Comparison of ENCODE assay signal across 10 cellular contexts in genomic region chr2:218274586-218274985, GRCh38. TPM values are rescaled to one million over a fixed set of nuclear protein-coding genes. Genes with fewer than 3 reads are reported as not detected.
DNase-seq lines count a peak whose midpoint lies in the region; ATAC-seq and TF ChIP-seq lines count a peak whose summit lies in the region.
"Had no signal": no experiment of that assay in that cellular context is flagged by ENCODE, and none has a peak within 500 bp of the region (broad histone marks: within the 10 kb centered on the region; RNA-seq: fewer than 3 reads in every experiment).

No MANE protein-coding gene starts in this region.

- TF ChIP-seq POLR2A in esophagus squamous epithelium (IDR thresholded peaks at IDR 0.05): no peak

- H3K36me3 ChIP-seq in RWPE2 (ENCODE audit: low read depth): peaks cover 76% of the 10 kb centered on the region
- H3K36me3 ChIP-seq in esophagus squamous epithelium: peaks cover 59 to 64% (median 60%) of the 10 kb centered on the region in 3 donors
- peaks cover 2 to 61% (median 60%) of the 10 kb centered on the region in 5 donors for H3K36me3 ChIP-seq in subcutaneous abdominal adipose tissue (ENCODE audit: control insufficient read depth in 5 of 5, insufficient read depth in 5 of 5, low read length in 5 of 5)

- H3K4me1 ChIP-seq in RWPE2 (ENCODE audit: insufficient read depth, poor library complexity, severe bottlenecking) (peaks cover 18% of the 10 kb centered on the region), esophagus squamous epithelium (peaks cover 20 to 74% (median 33%) of the 10 kb centered on the region in 3 donors), subcutaneous abdominal adipose tissue (ENCODE audit: control insufficient read depth in 5 of 5, insufficient read depth in 5 of 5, low read length in 5 of 5) (peaks cover 12 to 60% (median 50%) of the 10 kb centered on the region in 5 donors)

- H3K27ac ChIP-seq in RWPE2 (ENCODE audit: poor library complexity, severe bottlenecking): peak overlapping the region; percentile 62
- H3K27ac ChIP-seq in esophagus squamous epithelium: peak overlapping the region; percentile 72 to 92 (median 86)
- H3K27ac ChIP-seq in subcutaneous abdominal adipose tissue (ENCODE audit: low read depth, low read length): peak overlapping the region; percentile 69

- H3K4me3 ChIP-seq in RWPE2 (ENCODE audit: severe bottlenecking) (no peak overlapping the region), esophagus squamous epithelium (no peak overlapping the region), subcutaneous abdominal adipose tissue (ENCODE audit: low read depth in 1 of 5, low read length in 5 of 5) (no peak overlapping the region)
- H3K4me3 ChIP-seq: lung had no signal

- no peak for ATAC-seq in RWPE2 (ENCODE audit: low read depth)

- WGBS in esophagus squamous epithelium, 2 donors: 61 to 67% methylated on average over 3 to 4 of the region's 4 CpGs

- peak overlapping the region in 2 of 5 donors; percentile 22 to 62 for H3K9ac ChIP-seq in subcutaneous abdominal adipose tissue (ENCODE audit: low read length in 5 of 5)

- intact Hi-C loops in esophagus squamous epithelium (cut with DNase I): loop anchor here (5.0 kb wide), 1 partner anchor 123 kb away; the partner anchor contains the start of gene CTDSP1

- H3K9me3 ChIP-seq in RWPE2 (ENCODE audit: severe bottlenecking): no peaks in the 10 kb centered on the region
- no peaks in the 10 kb centered on the region for H3K9me3 ChIP-seq in esophagus squamous epithelium
- H3K9me3 ChIP-seq in subcutaneous abdominal adipose tissue (ENCODE audit: control insufficient read depth in 5 of 5, low read length in 5 of 5): no peaks in the 10 kb centered on the region

- TF ChIP-seq CTCF in RWPE2 (IDR thresholded peaks at IDR 0.05; ENCODE audit: poor library complexity, severe bottlenecking) (no peak), esophagus squamous epithelium (IDR thresholded peaks at IDR 0.05) (no peak)

- H3K27me3 ChIP-seq in RWPE2 (ENCODE audit: insufficient read depth, poor library complexity, severe bottlenecking) (no peaks in the 10 kb centered on the region), esophagus squamous epithelium (no peaks in the 10 kb centered on the region), subcutaneous abdominal adipose tissue (ENCODE audit: control insufficient read depth in 5 of 5, insufficient read depth in 4 of 5, low read length in 5 of 5) (no peaks in the 10 kb centered on the region)

- DNase-seq in RWPE2 (ENCODE audit: low spot score): no peak
- DNase-seq in esophagus squamous epithelium (lab: John Stamatoyannopoulos, UW): no peak
- no peak for DNase-seq in kidney glomerular epithelial cell (lab: John Stamatoyannopoulos, UW)
- no peak for DNase-seq in HuH-7 (ENCODE audit: low spot score)
- DNase-seq: activated CD4-positive, CD25-positive, alpha-beta regulatory T cell; activated naive CD4-positive, alpha-beta T cell; DMS153; SHP77 treated with DMSO at 0.1 percent for 48 hours had no signal

RNA-seq across cellular contexts. Expression of gene PNKD, which starts 4.3 kb away (rescaled TPM):
- 10 to 100 TPM; 19.7 to 34.3 (median 28.0) TPM for total RNA-seq in esophagus squamous epithelium

RNA-seq across cellular contexts. Expression of gene AAMP, which starts 4.6 kb away (rescaled TPM):
- total RNA-seq in esophagus squamous epithelium: 100 to 1,000 TPM in 3 of 4 donors, 10 to 100 TPM in 1; 97.9 to 136 (median 118) TPM

RNA-seq across cellular contexts. Expression of gene GPBAR1, which starts 13.8 kb away (rescaled TPM):
- total RNA-seq in esophagus squamous epithelium: 1 to 10 TPM in 1 of 4 donors, under 1 TPM in 2, not detected in 1; 0.26 to 1.3 (median 0.31) TPM

RNA-seq across cellular contexts. Expression of gene TMBIM1, which starts 17.7 kb away (rescaled TPM):
- 100 to 1,000 TPM; 238 to 342 (median 275) TPM for total RNA-seq in esophagus squamous epithelium

RNA-seq across cellular contexts. Expression of gene ARPC2, which starts 57.6 kb away (rescaled TPM):
- total RNA-seq in esophagus squamous epithelium: 100 to 1,000 TPM; 465 to 690 (median 542) TPM
